Comparison of ENCODE assay signal across 8 cellular contexts in genomic region chr16:11681526-11681925, GRCh38. TPM values are rescaled to one million over a fixed set of nuclear protein-coding genes. Genes with fewer than 3 reads are reported as not detected.
DNase-seq lines count a peak whose midpoint lies in the region; ATAC-seq, FAIRE-seq and TF ChIP-seq lines count a peak whose summit lies in the region.

No MANE protein-coding gene starts in this region.

- no peak for TF ChIP-seq CTCF in GM12878 (IDR thresholded peaks at IDR 0.05 in 2 of 3, conservative IDR thresholded peaks at IDR 0.05 in 1 of 3; ENCODE audit: control insufficient read depth in 2 of 3, extremely low read depth in 1 of 3, insufficient read depth in 1 of 3, low read depth in 3 of 3, low read length in 3 of 3)

- peak overlapping the region; percentile 73 for H3K4me2 ChIP-seq in GM12878 (ENCODE audit: control insufficient read depth, insufficient read depth)

- no peak for TF ChIP-seq POLR2A in GM12878 (IDR thresholded peaks at IDR 0.05; ENCODE audit: low read depth, low read length)

- no peak overlapping the region for H2AFZ ChIP-seq in GM12878 (ENCODE audit: control insufficient read depth, low read depth, low read length)

- peaks cover 26% of the 10 kb centered on the region for H3K79me2 ChIP-seq in GM12878 (ENCODE audit: control insufficient read depth, insufficient read depth, low read length)

- SMC1A ChIA-PET in GM12878 (lab: Charles Lee; ENCODE audit: uncharacterized antibody, unreplicated experiment), result interaction anchor here (0.9 to 5.0 kb wide), 11 partner anchors 8 to 116 kb away, joined by 3 to 43 read pairs (median 3); partner anchors contain the start of gene SNN

- H4K20me1 ChIP-seq in GM12878 (ENCODE audit: control insufficient read depth, insufficient read depth), result no peaks in the 10 kb centered on the region; the same call in 1 of the 2 replicates

- no peaks in the 10 kb centered on the region for H3K9me3 Mint-ChIP-seq in activated CD8-positive, alpha-beta memory T cell treated with anti-CD3 and anti-CD28 coated beads, Interleukin-2, amount 10 ng/mL, durations not matched to agents 7 days and 5 days (ENCODE audit: low read depth)

- H3K36me3 ChIP-seq in GM12878 (ENCODE audit: control insufficient read depth in 2 of 2, insufficient read depth in 2 of 2, low read length in 1 of 2), result peaks cover 33 to 46% of the 10 kb centered on the region in 2 experiments

- 5% methylated on average over 2 of the region's 2 CpGs for WGBS in GM12878 (ENCODE audit: insufficient coverage, insufficient replicate concordance, low lambda C conversion rate, missing lambda C conversion rate)

- intact Hi-C loops in GM12878 (cut with micrococcal nuclease; ENCODE audit: unreplicated experiment), result no loop called here

- no peak for FAIRE-seq in GM12878 (lab: Jason Lieb, UNC)
- FAIRE-seq in HTR-8/SVneo (lab: Jason Lieb, UNC), result no peak

- RAD21 ChIA-PET in GM12878 (lab: Charles Lee; ENCODE audit: unreplicated experiment), result interaction anchor here (1.1 to 1.8 kb wide), 5 partner anchors 8 to 61 kb away, joined by 3 to 15 read pairs (median 11); partner anchors contain the start of gene TXNDC11

- ATAC-seq in activated CD8-positive, alpha-beta memory T cell treated with anti-CD3 and anti-CD28 coated beads, Interleukin-2, amount 10 ng/mL, durations not matched to agents 7 days and 5 days, result peak; percentile 50
- ATAC-seq in HG03354 (IDR thresholded peaks at IDR 0.05; ENCODE audit: poor library complexity, severe bottlenecking, unreplicated experiment) (peak; percentile 24), GM12878 (peak; percentile 53)
- peak; percentile 55 for ATAC-seq in stimulated activated naive CD8-positive, alpha-beta T cell treated with anti-CD3 and anti-CD28 coated beads, Interleukin-15, Interleukin-2, amounts not matched to agents 100 U/mL and 50 U/mL, for 24 hours

- peaks cover 86% of the 10 kb centered on the region for H3K4me1 ChIP-seq in GM12878 (ENCODE audit: control insufficient read depth, insufficient read depth, low read length)

- no peak overlapping the region for H3K4me3 ChIP-seq in GM12878

- no peaks in the 10 kb centered on the region for H3K27me3 ChIP-seq in GM12878 (replicated peaks in 1 of 2; ENCODE audit: control insufficient read depth in 2 of 2, insufficient read depth in 2 of 2, low read length in 1 of 2)

- TF ChIP-seq RAD21 in GM12878 (IDR thresholded peaks at IDR 0.05; ENCODE audit: insufficient read depth, low read depth, low read length), result no peak

- CTCF ChIA-PET in activated CD8-positive, alpha-beta memory T cell treated with anti-CD3 and anti-CD28 coated beads, Interleukin-2, amount 10 ng/mL, durations not matched to agents 7 days and 5 days (lab: Charles Lee), result no interaction called here
- CTCF ChIA-PET in GM12878 (lab: Yijun Ruan, JAX), result interaction anchor here (0.9 to 1.7 kb wide), 4 partner anchors 9 to 116 kb away, joined by 3 to 5 read pairs (median 4); no protein-coding TSS in a partner anchor

- TF ChIP-seq EP300 in GM12878 (IDR thresholded peaks at IDR 0.05; ENCODE audit: borderline replicate concordance in 1 of 2, control insufficient read depth in 1 of 2, low read depth in 2 of 2, low read length in 2 of 2), result peak in 1 of 2 experiments; percentile 49; a peak in 1 of 4 replicates

- H3K27ac Mint-ChIP-seq in activated CD8-positive, alpha-beta memory T cell treated with anti-CD3 and anti-CD28 coated beads, Interleukin-2, amount 10 ng/mL, durations not matched to agents 7 days and 5 days, result peak overlapping the region; percentile 76

- in situ Hi-C loops in GM12878 (cut with MboI), result no loop called here

- no TSS peak for BruUV-seq in GM12878 (replicated peaks; lab: Mats Ljungman, UMichigan)

- no peak for DNase-seq in activated CD8-positive, alpha-beta memory T cell treated with anti-CD3 and anti-CD28 coated beads, Interleukin-2, amount 10 ng/mL, durations not matched to agents 7 days and 5 days
- no peak for DNase-seq in activated CD8-positive, alpha-beta memory T cell treated with anti-CD3 and anti-CD28 coated beads, Interleukin-2, amount 50 U/mL, for 4 hours
- no peak for DNase-seq in GM12878 (ENCODE audit: low read depth, low spot score)
- DNase-seq in stimulated activated naive CD8-positive, alpha-beta T cell treated with anti-CD3 and anti-CD28 coated beads, Interleukin-15, Interleukin-2, amounts not matched to agents 100 U/mL and 50 U/mL, for 24 hours, result no peak
- DNase-seq in HTR-8/SVneo (ENCODE audit: insufficient read length, low spot score), result no peak
- DNase-seq in DMS153 (lab: John Stamatoyannopoulos, UW), result no peak
- no peak for DNase-seq in KG1 (lab: John Stamatoyannopoulos, UW)

- H3K4me3 Mint-ChIP-seq in activated CD8-positive, alpha-beta memory T cell treated with anti-CD3 and anti-CD28 coated beads, Interleukin-2, amount 10 ng/mL, durations not matched to agents 7 days and 5 days, result peak overlapping the region; percentile 21

- H3K9ac ChIP-seq in GM12878 (ENCODE audit: control insufficient read depth, insufficient read depth, low read length), result no peak overlapping the region

- no peaks in the 10 kb centered on the region for H3K27me3 Mint-ChIP-seq in activated CD8-positive, alpha-beta memory T cell treated with anti-CD3 and anti-CD28 coated beads, Interleukin-2, amount 10 ng/mL, durations not matched to agents 7 days and 5 days

- peaks cover 59% of the 10 kb centered on the region for H3K4me1 Mint-ChIP-seq in activated CD8-positive, alpha-beta memory T cell treated with anti-CD3 and anti-CD28 coated beads, Interleukin-2, amount 10 ng/mL, durations not matched to agents 7 days and 5 days

- peak overlapping the region; percentile 67 for H3K27ac ChIP-seq in GM12878 (ENCODE audit: control insufficient read depth, insufficient read depth)

- POLR2A ChIA-PET in GM12878 (lab: Charles Lee), result interaction anchor here (0.7 to 7.9 kb wide), 4 partner anchors 7 to 116 kb away, joined by 5 to 75 read pairs (median 36); partner anchors contain the start of genes SNN and ZC3H7A

- H3K9me3 ChIP-seq in GM12878 (replicated peaks; ENCODE audit: control insufficient read depth, insufficient read depth, low read length), result no peaks in the 10 kb centered on the region

- peaks cover 53% of the 10 kb centered on the region for H3K36me3 Mint-ChIP-seq in activated CD8-positive, alpha-beta memory T cell treated with anti-CD3 and anti-CD28 coated beads, Interleukin-2, amount 10 ng/mL, durations not matched to agents 7 days and 5 days

TF ChIP-seq in GM12878, 131 proteins besides CTCF, POLR2A, EP300 and RAD21 (continues in another document):
- TF ChIP-seq LARP7 (IDR thresholded peaks at IDR 0.05) (peak; percentile 46; the same call in 1 of the 2 replicates), CUX1 (IDR thresholded peaks at IDR 0.05; ENCODE audit: insufficient replicate concordance, low read depth, low read length) (peak; percentile 28), MTA2 (IDR thresholded peaks at IDR 0.05; ENCODE audit: low read depth) (peak; percentile 20)

RNA-seq across cellular contexts. Expression of gene SNN, which starts 13.3 kb away (rescaled TPM):
- 1 to 10 TPM; 3.0 to 4.0 TPM for total RNA-seq in activated CD8-positive, alpha-beta memory T cell treated with anti-CD3 and anti-CD28 coated beads, Interleukin-2, amount 10 ng/mL, durations not matched to agents 7 days and 5 days
- 34.4 and 35.4 TPM in 2 replicates for total RNA-seq in GM12878 (2013; cell fraction: nucleolus; rRNA removed)
- total RNA-seq in GM12878 (2014; rRNA removed) (25.6 and 28.2 TPM in 2 replicates), GM12878 (2014; rRNA removed; fragmentation: Illumina TruSeq; extraction: Trizol) (26.9 and 27.3 TPM in 2 replicates), GM12878 (2021) (38.5 and 40.4 TPM in 2 replicates)
- 15.3 TPM for polyA plus RNA-seq in GM12878 (2011; ENCODE audit: low read depth)
- polyA plus RNA-seq in GM12878 (2011; rRNA removed) (32.8 and 43.4 TPM in 2 replicates), GM12878 (2014; fragmentation: Illumina TruSeq; extraction: Trizol) (26.5 and 32.4 TPM in 2 replicates), GM12878 (2014; fragmentation: Nextera tagmentation; extraction: Ambion mirVana) (1 to 10 TPM; 2.2 to 5.2 TPM), GM12878 (2014; rRNA removed) (40.0 and 42.4 TPM in 2 replicates), GM12878 (2016; fragmentation: Nextera tagmentation; extraction: Ambion mirVana) (10 to 100 TPM; 17.4 to 22.6 TPM)
- polyA plus RNA-seq in GM12878 (2011; cell fraction: cytosol; rRNA removed), result 35.7 and 49.6 TPM in 2 replicates
- polyA plus RNA-seq in GM12878 (2011; cell fraction: nucleus; rRNA removed), result 25.6 and 27.0 TPM in 2 replicates
- polyA plus RNA-seq in GM12878 (2012), result 19.4 and 29.5 TPM in 2 replicates
- 17.0 and 24.5 TPM in 2 replicates for polyA minus RNA-seq in GM12878 (2011; rRNA and poly(A)+ RNA removed)
- 10.7 and 12.4 TPM in 2 replicates for polyA minus RNA-seq in GM12878 (2011; cell fraction: cytosol; rRNA and poly(A)+ RNA removed)
- polyA minus RNA-seq in GM12878 (2011; cell fraction: nucleus; rRNA and poly(A)+ RNA removed), result 9.7 and 16.1 TPM in 2 replicates

Comparison
In these comparisons a context has a peak if more than half of its experiments do, and no peak if none do; other contexts are left out.
1. RNA of gene SNN, which starts 13.3 kb away (total RNA-seq): 25.6 to 40.4 TPM in GM12878; 3.0 to 4.0 TPM in activated CD8-positive, alpha-beta memory T cell treated with anti-CD3 and anti-CD28 coated beads, Interleukin-2, amount 10 ng/mL, durations not matched to agents 7 days and 5 days; every median in the first group is over 4 times any median in the second.
2. Peak in every context shown above with its lines, with median percentiles within 50 percentile points of each other: ATAC-seq.